ENCODE assay signal across 8 cellular contexts in the genomic region with DNA sequence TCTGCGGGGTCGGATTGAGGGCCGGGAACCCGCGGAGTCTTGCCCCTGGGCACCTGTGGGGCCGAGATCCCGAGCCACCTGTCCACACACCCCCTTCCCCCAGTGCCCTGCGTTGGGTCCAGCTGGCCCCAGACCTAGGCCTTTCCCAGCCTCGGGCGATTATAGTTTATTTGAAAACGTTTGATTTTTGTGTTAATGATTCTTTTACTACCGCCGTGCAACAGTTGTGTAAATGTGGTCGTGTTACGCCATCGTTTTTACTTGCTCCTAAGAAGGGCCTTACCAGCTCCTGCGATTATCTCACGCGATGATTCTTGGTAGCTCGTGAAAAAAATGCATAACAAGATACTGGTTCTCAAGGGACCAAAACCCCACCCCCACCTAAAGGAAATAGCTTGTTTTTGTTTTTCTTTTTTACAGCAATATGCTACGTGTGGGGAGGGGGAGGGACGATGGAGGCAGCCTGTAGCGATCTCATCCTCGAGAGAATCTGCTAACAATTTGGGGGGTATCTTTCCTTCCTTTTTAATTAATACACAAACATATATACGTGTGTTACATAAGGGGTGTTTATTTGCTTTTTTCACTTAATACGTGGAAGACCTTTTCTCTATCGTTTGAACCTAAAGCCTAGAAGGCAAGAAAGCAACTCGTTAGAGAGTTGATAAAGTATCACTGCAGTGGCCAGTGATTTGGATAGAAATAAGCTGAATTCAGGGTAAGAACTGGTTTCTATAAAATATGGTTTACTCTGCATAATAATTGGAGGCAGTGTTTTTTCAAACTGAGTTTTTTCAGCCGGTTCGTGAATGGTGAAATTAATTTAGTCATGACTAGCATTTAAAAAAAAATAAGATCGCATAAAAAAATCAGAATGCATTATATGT. TPM values are rescaled to one million over a fixed set of nuclear protein-coding genes. Genes with fewer than 3 reads are reported as not detected.
A peak's percentile ranks its signal among the peaks of the same experiment; 100 is the strongest.
DNase-seq lines count a peak whose midpoint lies in the region; ATAC-seq, FAIRE-seq and TF ChIP-seq lines count a peak whose summit lies in the region.

No MANE protein-coding gene starts in this region.

- peak overlapping the region; percentile 81 for H3K4me3 ChIP-seq in ACC112 (ENCODE audit: low read depth, low read length)
- peak overlapping the region; percentile 78 for H3K4me3 ChIP-seq in GM12864 (ENCODE audit: low read depth, low read length)
- peak overlapping the region; percentile 67 for H3K4me3 ChIP-seq in brain microvascular endothelial cell (ENCODE audit: low read depth, low read length)
- peak overlapping the region; percentile 71 to 81 for H3K4me3 ChIP-seq in kidney (ENCODE audit: low read length in 2 of 2)

- H2AFZ ChIP-seq in ACC112 (ENCODE audit: low read length, unreplicated experiment) = peak overlapping the region; percentile 27

- H3K27ac ChIP-seq in ACC112 (ENCODE audit: low read depth, low read length) = peak overlapping the region; percentile 41; the same call in 1 of the 2 replicates
- H3K27ac ChIP-seq in brain microvascular endothelial cell = peak overlapping the region; percentile 86
- H3K27ac ChIP-seq in kidney (ENCODE audit: low read depth in 2 of 2, low read length in 2 of 2) = no peak overlapping the region

- H3K9me3 ChIP-seq in kidney (ENCODE audit: control insufficient read depth in 1 of 2, low read length in 2 of 2) = no peaks in the 10 kb centered on the region

- H3K9me3 Mint-ChIP-seq in stimulated activated naive CD8-positive, alpha-beta T cell treated with anti-CD3 and anti-CD28 coated beads, Interleukin-15, amount 100 ng/mL, for 72 hours = peaks cover 0 to 5% of the 10 kb centered on the region in 2 donors

- H3K79me2 ChIP-seq in ACC112 (ENCODE audit: control insufficient read depth, insufficient read depth, low read length, unreplicated experiment) = peaks cover 13% of the 10 kb centered on the region

- peak; percentile 31 for ATAC-seq in HG02798 (IDR thresholded peaks at IDR 0.05; ENCODE audit: poor library complexity, unreplicated experiment)
- peak; percentile 54 for ATAC-seq in stimulated activated naive CD8-positive, alpha-beta T cell treated with anti-CD3 and anti-CD28 coated beads, Interleukin-15, amount 100 ng/mL, for 72 hours

- H3K4me1 ChIP-seq in ACC112 (ENCODE audit: control insufficient read depth, insufficient read depth, low read length, unreplicated experiment) (peaks cover 5% of the 10 kb centered on the region), kidney (ENCODE audit: control insufficient read depth in 1 of 2, insufficient read depth in 1 of 2, low read depth in 1 of 2, low read length in 2 of 2) (no peaks in the 10 kb centered on the region)

- peaks cover 19% of the 10 kb centered on the region for H3K4me1 Mint-ChIP-seq in stimulated activated naive CD8-positive, alpha-beta T cell treated with anti-CD3 and anti-CD28 coated beads, Interleukin-15, amount 100 ng/mL, for 72 hours

- peak overlapping the region; percentile 80 to 90 for H3K4me3 Mint-ChIP-seq in stimulated activated naive CD8-positive, alpha-beta T cell treated with anti-CD3 and anti-CD28 coated beads, Interleukin-15, amount 100 ng/mL, for 72 hours

- H3K27me3 ChIP-seq in ACC112 (ENCODE audit: insufficient read depth, low read length) (peaks cover 68% of the 10 kb centered on the region), brain microvascular endothelial cell (replicated peaks) (peaks cover 19% of the 10 kb centered on the region)

- H3K36me3 ChIP-seq in ACC112 (ENCODE audit: insufficient read depth, low read length) (no peaks in the 10 kb centered on the region), brain microvascular endothelial cell (replicated peaks) (no peaks in the 10 kb centered on the region), kidney (ENCODE audit: control insufficient read depth in 1 of 2, insufficient read depth in 2 of 2, low read length in 2 of 2) (no peaks in the 10 kb centered on the region)

- peaks cover 53% of the 10 kb centered on the region for H3K27me3 Mint-ChIP-seq in stimulated activated naive CD8-positive, alpha-beta T cell treated with anti-CD3 and anti-CD28 coated beads, Interleukin-15, amount 100 ng/mL, for 72 hours

- TF ChIP-seq CTCF in GM12864 (IDR thresholded peaks at IDR 0.05; ENCODE audit: low read depth, low read length, missing control alignments) (no peak), brain microvascular endothelial cell (IDR thresholded peaks at IDR 0.05; ENCODE audit: low read depth, low read length, missing control alignments) (no peak), kidney (IDR thresholded peaks at IDR 0.05; ENCODE audit: borderline replicate concordance, extremely low read depth, insufficient read depth) (no peak)

- intact Hi-C loops in kidney (cut with DNase I) = no loop called here

- peak overlapping the region; percentile 88 to 95 for H3K27ac Mint-ChIP-seq in stimulated activated naive CD8-positive, alpha-beta T cell treated with anti-CD3 and anti-CD28 coated beads, Interleukin-15, amount 100 ng/mL, for 72 hours

- no peak for FAIRE-seq in kidney (lab: Jason Lieb, UNC)

- peak overlapping the region; percentile 72 to 83 for H3K9ac ChIP-seq in kidney (ENCODE audit: low read length in 2 of 2)

- DNase-seq in GM12864 (ENCODE audit: low read depth) (peak; percentile 27), NCI-H2227 (lab: John Stamatoyannopoulos, UW; ENCODE audit: unreplicated experiment) (peak; percentile 84), brain microvascular endothelial cell (peak; percentile 43), kidney (no peak)
- no peak for DNase-seq in stimulated activated naive CD8-positive, alpha-beta T cell treated with anti-CD3 and anti-CD28 coated beads, Interleukin-15, amount 100 ng/mL, for 72 hours
- DNase-seq in effector CD4-positive, alpha-beta T cell = no peak

- in situ Hi-C loops in brain microvascular endothelial cell (cut with HindIII; ENCODE audit: low pct_ligation_motif_present, low sequenced_read_pairs) = no loop called here

RNA-seq across cellular contexts. Expression of a gene that starts 1.1 kb away (rescaled TPM):
- total RNA-seq in kidney = 10.5 TPM
- polyA plus RNA-seq in kidney (ENCODE audit: insufficient read depth, low read depth, low replicate concordance) = 0.90 TPM

Comparison
In these comparisons a context has a peak if more than half of its experiments do, and no peak if none do; other contexts are left out.
1. H3K27ac ChIP-seq: peak in ACC112 (single experiment) and brain microvascular endothelial cell (single experiment); none in kidney (0 of 2).
2. DNase-seq: peak in GM12864 (single experiment), NCI-H2227 (single experiment) and brain microvascular endothelial cell (single experiment); none in kidney (single experiment), stimulated activated naive CD8-positive, alpha-beta T cell treated with anti-CD3 and anti-CD28 coated beads, Interleukin-15, amount 100 ng/mL, for 72 hours (0 of 2) and effector CD4-positive, alpha-beta T cell (single experiment).
3. Peak in every context shown above with its lines, with median percentiles within 50 percentile points of each other: H3K4me3 ChIP-seq.